Comparison of ENCODE assay signal across 1 cellular context in genomic region chr5:94992325-94992724, GRCh38.
TF ChIP-seq lines count a peak whose summit lies in the region.

No MANE protein-coding gene starts in this region.

TF ChIP-seq in GM23338, 12 proteins besides CTCF, POLR2A, EP300 and RAD21 (continued from another document):
- no peak for TF ChIP-seq ZNF462 (CRISPR knock-in tag; IDR thresholded peaks at IDR 0.05)
